3 cellular contexts compared by ENCODE assay signal in the genomic region with DNA sequence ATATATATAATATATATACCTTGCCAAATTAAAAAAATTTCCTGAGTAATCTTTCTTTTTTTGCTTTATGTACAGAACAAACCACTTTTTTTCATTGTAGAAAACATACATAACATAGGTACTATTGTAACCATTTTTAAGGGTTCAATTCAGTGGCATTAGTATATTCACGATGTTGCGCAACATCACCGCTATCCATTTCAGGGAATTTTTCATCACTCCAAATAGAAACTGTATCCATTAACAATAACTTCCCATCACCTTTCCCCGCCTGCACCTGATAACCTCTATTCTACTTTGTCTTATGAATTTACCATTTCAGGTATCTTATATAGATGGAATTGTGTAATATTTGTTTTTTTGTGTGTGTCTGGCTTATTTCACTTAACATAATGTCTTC.
TF ChIP-seq lines count a peak whose summit lies in the region.

No MANE protein-coding gene starts in this region.

TF ChIP-seq in HepG2, 621 proteins besides CTCF, POLR2A, EP300 and RAD21:
- no peak for TF ChIP-seq NFKBIZ (CRISPR knock-in tag; IDR thresholded peaks at IDR 0.05)
- peak; percentile 91 for TF ChIP-seq CEBPB (IDR thresholded peaks at IDR 0.05; ENCODE audit: borderline replicate concordance, low read depth, low read length)
- TF ChIP-seq CEBPG (CRISPR knock-in tag; IDR thresholded peaks at IDR 0.05), result peak; percentile 67

TF ChIP-seq in IMR-90, 13 proteins besides CTCF, POLR2A, EP300 and RAD21:
- peak; percentile 96 for TF ChIP-seq CEBPB (IDR thresholded peaks at IDR 0.05; ENCODE audit: low read depth, low read length)
- no peak for TF ChIP-seq FOS (IDR thresholded peaks at IDR 0.05; ENCODE audit: low read depth, low read length)
TF ChIP-seq in IMR-90: peak in this region for 1.

TF ChIP-seq in K562, 482 proteins besides CTCF, POLR2A, EP300 and RAD21:
- TF ChIP-seq CEBPB (tag; IDR thresholded peaks at IDR 0.05) (peak; percentile 95), PRMT5 (CRISPR knock-in tag; IDR thresholded peaks at IDR 0.05) (no peak), CEBPG (CRISPR knock-in tag; IDR thresholded peaks at IDR 0.05) (peak; percentile 12; the same call in 1 of the 2 replicates), CEBPG (tag; conservative IDR thresholded peaks at IDR 0.05 in 1 of 2, IDR thresholded peaks at IDR 0.05 in 1 of 2) (peak; percentile 71 to 97)
- TF ChIP-seq, protein P1, sequence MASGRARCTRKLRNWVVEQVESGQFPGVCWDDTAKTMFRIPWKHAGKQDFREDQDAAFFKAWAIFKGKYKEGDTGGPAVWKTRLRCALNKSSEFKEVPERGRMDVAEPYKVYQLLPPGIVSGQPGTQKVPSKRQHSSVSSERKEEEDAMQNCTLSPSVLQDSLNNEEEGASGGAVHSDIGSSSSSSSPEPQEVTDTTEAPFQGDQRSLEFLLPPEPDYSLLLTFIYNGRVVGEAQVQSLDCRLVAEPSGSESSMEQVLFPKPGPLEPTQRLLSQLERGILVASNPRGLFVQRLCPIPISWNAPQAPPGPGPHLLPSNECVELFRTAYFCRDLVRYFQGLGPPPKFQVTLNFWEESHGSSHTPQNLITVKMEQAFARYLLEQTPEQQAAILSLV (tag; IDR thresholded peaks at IDR 0.05), result peak; percentile 51; the same call in 1 of the 2 replicates
